ENCODE assay signal across 9 cellular contexts in the genomic region with DNA sequence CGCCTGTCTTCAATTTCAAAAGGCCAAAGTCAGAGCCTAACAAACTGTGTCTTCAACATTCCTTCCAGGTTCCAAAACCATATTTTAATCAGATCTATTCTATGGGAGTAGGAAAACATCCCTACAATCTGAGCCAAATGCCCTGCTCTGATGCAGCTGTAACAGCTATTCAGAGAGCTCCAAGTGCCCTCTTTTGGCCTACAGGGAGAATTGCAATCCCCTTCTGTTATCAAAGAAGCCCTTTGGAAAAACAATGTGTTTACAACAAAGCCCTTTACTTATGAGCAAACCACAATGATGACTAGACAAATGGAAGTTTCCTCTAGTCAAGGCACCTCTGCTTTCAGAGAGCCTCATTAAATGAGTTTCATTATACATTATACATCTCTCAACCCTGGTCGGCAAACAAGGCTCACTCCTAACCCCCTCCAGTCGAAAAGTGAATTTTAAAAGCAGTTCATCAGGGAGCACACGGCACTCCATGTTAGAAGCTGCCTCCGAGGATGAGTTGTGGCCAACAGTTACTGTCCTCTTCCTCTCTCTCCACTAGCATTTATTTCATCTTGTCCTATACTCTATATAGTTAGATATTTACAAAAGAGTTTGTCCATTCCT. TPM values are rescaled to one million over a fixed set of nuclear protein-coding genes. Genes with fewer than 3 reads are reported as not detected.
DNase-seq lines count a peak whose midpoint lies in the region; TF ChIP-seq lines count a peak whose summit lies in the region.
"Had no signal": no experiment of that assay in that cellular context is flagged by ENCODE, and none has a peak within 500 bp of the region (broad histone marks: within the 10 kb centered on the region; RNA-seq: fewer than 3 reads in every experiment).

No MANE protein-coding gene starts in this region.

- peaks cover 0 to 1% (median 0%) of the 10 kb centered on the region in 8 donors for H3K9me3 Mint-ChIP-seq in CD4-positive, alpha-beta memory T cell

- no peaks in the 10 kb centered on the region for H3K27me3 ChIP-seq in HL-60 (ENCODE audit: insufficient read depth, poor library complexity, severe bottlenecking)
- no peaks in the 10 kb centered on the region for H3K27me3 ChIP-seq in esophagus squamous epithelium
- H3K27me3 ChIP-seq in neutrophil, result peaks cover 62% of the 10 kb centered on the region
- no peaks in the 10 kb centered on the region for H3K27me3 ChIP-seq in CD4-positive, alpha-beta memory T cell (ENCODE audit: insufficient read depth, low read length)

- H3K27ac ChIP-seq in HL-60 (replicated peaks) (no peak overlapping the region), esophagus squamous epithelium (no peak overlapping the region), neutrophil (no peak overlapping the region)
- H3K27ac ChIP-seq in CD4-positive, alpha-beta memory T cell (ENCODE audit: low read depth, low read length), result no peak overlapping the region

- TF ChIP-seq CTCF in HL-60 (IDR thresholded peaks at IDR 0.05; ENCODE audit: insufficient read depth, low read length) (peak; percentile 59), esophagus squamous epithelium (IDR thresholded peaks at IDR 0.05) (peak in 5 of 6 experiments; percentile 29 to 62 (median 50)), neutrophil (IDR thresholded peaks at IDR 0.05) (peak; percentile 8)

- H3K27ac Mint-ChIP-seq in CD4-positive, alpha-beta memory T cell, result no peak overlapping the region
- H3K27ac Mint-ChIP-seq: activated naive CD8-positive, alpha-beta T cell had no signal

- WGBS in esophagus squamous epithelium, 2 donors, result 36 to 41% methylated on average over 5 of the region's 5 CpGs

- H3K4me3 ChIP-seq in HL-60 (replicated peaks; ENCODE audit: insufficient read depth, low read length) (no peak overlapping the region), esophagus squamous epithelium (no peak overlapping the region), neutrophil (ENCODE audit: low read depth in 1 of 2, low read length in 1 of 2) (no peak overlapping the region)
- no peak overlapping the region for H3K4me3 ChIP-seq in CD4-positive, alpha-beta memory T cell (ENCODE audit: low read length in 2 of 2)

- POLR2A ChIA-PET in CD4-positive, alpha-beta memory T cell (lab: Charles Lee; ENCODE audit: partially characterized antibody), result no interaction called here

- H3K9me3 ChIP-seq in esophagus squamous epithelium (no peaks in the 10 kb centered on the region), neutrophil (no peaks in the 10 kb centered on the region)
- H3K9me3 ChIP-seq in CD4-positive, alpha-beta memory T cell (ENCODE audit: control insufficient read depth in 1 of 2, low read length in 2 of 2), result no peaks in the 10 kb centered on the region

- H3K36me3 Mint-ChIP-seq in CD4-positive, alpha-beta memory T cell, result no peaks in the 10 kb centered on the region
- H3K36me3 Mint-ChIP-seq: activated naive CD8-positive, alpha-beta T cell had no signal

- TF ChIP-seq POLR2A in esophagus squamous epithelium (IDR thresholded peaks at IDR 0.05), result no peak

- intact Hi-C loops in esophagus squamous epithelium (cut with DNase I), result no loop called here
- intact Hi-C loops in CD4-positive, alpha-beta memory T cell (cut with micrococcal nuclease), result loop anchor here (2.0 kb wide), 1 partner anchor 463 kb away; no protein-coding TSS in a partner anchor

- H3K36me3 ChIP-seq in esophagus squamous epithelium (no peaks in the 10 kb centered on the region), neutrophil (no peaks in the 10 kb centered on the region)
- no peaks in the 10 kb centered on the region for H3K36me3 ChIP-seq in CD4-positive, alpha-beta memory T cell (ENCODE audit: insufficient read depth, low read length)

- CTCF ChIA-PET in CD4-positive, alpha-beta memory T cell (lab: Charles Lee; ENCODE audit: partially characterized antibody), result interaction anchor here (0.7 to 1.3 kb wide), 2 partner anchors 10 to 15 kb away, joined by 3 read pairs; no protein-coding TSS in a partner anchor

- H3K4me3 Mint-ChIP-seq in CD4-positive, alpha-beta memory T cell, result no peak overlapping the region
- H3K4me3 Mint-ChIP-seq: activated naive CD8-positive, alpha-beta T cell had no signal

- peak; percentile 11 to 59 for DNase-seq in NCI-H524 (lab: John Stamatoyannopoulos, UW)
- no peak for DNase-seq in NCI-H524 treated with DMSO at 0.1 percent for 48 hours (lab: John Stamatoyannopoulos, UW)
- peak in 1 of 2 experiments; percentile 2 for DNase-seq in HL-60 (ENCODE audit: low read depth in 1 of 2, low spot score in 1 of 2)
- DNase-seq in RPMI8226, result peak; percentile 10
- no peak for DNase-seq in esophagus squamous epithelium (lab: John Stamatoyannopoulos, UW)
- DNase-seq in CD4-positive, alpha-beta memory T cell, result no peak
- no peak for DNase-seq in effector CD4-positive, alpha-beta T cell

- no peaks in the 10 kb centered on the region for H3K4me1 Mint-ChIP-seq in CD4-positive, alpha-beta memory T cell

- H3K27me3 Mint-ChIP-seq in CD4-positive, alpha-beta memory T cell, result no peaks in the 10 kb centered on the region

- no peaks in the 10 kb centered on the region for H3K4me1 ChIP-seq in esophagus squamous epithelium
- H3K4me1 ChIP-seq in neutrophil (ENCODE audit: control insufficient read depth in 1 of 2, insufficient read depth in 1 of 2, low read depth in 1 of 2, low read length in 1 of 2), result peaks cover under 1 to 5% of the 10 kb centered on the region in 2 experiments
- H3K4me1 ChIP-seq in CD4-positive, alpha-beta memory T cell (ENCODE audit: insufficient read depth, low read length), result no peaks in the 10 kb centered on the region

RNA-seq across cellular contexts. Expression of gene TMCO5A, which starts 42.6 kb away (rescaled TPM):
- not detected for total RNA-seq in esophagus squamous epithelium
- total RNA-seq in CD4-positive, alpha-beta memory T cell, result not detected
- not detected for polyA plus RNA-seq in CD4-positive, alpha-beta memory T cell

Comparison
In these comparisons a context has a peak if more than half of its experiments do, and no peak if none do; other contexts are left out.
1. DNase-seq: peak in NCI-H524 (2 of 2) and RPMI8226 (single experiment); none in NCI-H524 treated with DMSO at 0.1 percent for 48 hours (single experiment), esophagus squamous epithelium (single experiment), CD4-positive, alpha-beta memory T cell (0 of 5) and effector CD4-positive, alpha-beta T cell (single experiment).
2. CTCF ChIP-seq: peak in every context shown above with its lines; median percentile 59 in HL-60; 50 in esophagus squamous epithelium; 8 in neutrophil.